ENCODE assay signal across 16 cellular contexts in the genomic region with DNA sequence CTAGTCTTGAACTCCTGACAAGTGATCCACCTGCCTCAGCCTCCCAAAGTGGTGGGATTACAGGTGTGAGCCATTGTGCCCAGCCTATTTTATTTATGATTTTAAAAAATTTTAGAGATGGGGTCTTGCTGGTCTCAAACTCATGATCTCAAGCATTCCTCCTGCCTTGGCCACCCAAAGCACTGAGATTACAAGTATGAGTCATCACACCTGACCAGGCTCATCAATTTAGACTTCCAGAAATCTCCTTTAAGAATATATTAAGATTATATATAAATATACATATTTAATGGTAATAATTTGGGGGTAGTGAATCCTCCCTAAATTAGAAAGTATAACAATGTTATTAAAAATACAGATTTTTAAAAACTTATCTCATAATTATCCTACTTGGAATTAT. TPM values are rescaled to one million over a fixed set of nuclear protein-coding genes. Genes with fewer than 3 reads are reported as not detected.
DNase-seq lines count a peak whose midpoint lies in the region; TF ChIP-seq lines count a peak whose summit lies in the region.
"Had no signal": no experiment of that assay in that cellular context is flagged by ENCODE, and none has a peak within 500 bp of the region (broad histone marks: within the 10 kb centered on the region; RNA-seq: fewer than 3 reads in every experiment).

No MANE protein-coding gene starts in this region.

- H3K36me3 Mint-ChIP-seq in MCF 10A (ENCODE audit: insufficient read depth, unreplicated experiment) = peaks cover 80% of the 10 kb centered on the region
- H3K36me3 Mint-ChIP-seq: CD14-positive monocyte had no signal

- dilution Hi-C loops in mammary epithelial cell (cut with HindIII; ENCODE audit: low sequenced_read_pairs) = no loop called here

- BruUV-seq in MCF 10A (replicated peaks; lab: Mats Ljungman, UMichigan) (no TSS peak), mammary epithelial cell (replicated peaks; lab: Mats Ljungman, UMichigan) (no TSS peak)

- H2AFZ ChIP-seq in mammary epithelial cell (ENCODE audit: low read depth, low read length) = no peak overlapping the region

- DNase-seq in MCF 10A (ENCODE audit: unreplicated experiment) = no peak
- DNase-seq in mammary epithelial cell = no peak
- no peak for DNase-seq in brain microvascular endothelial cell
- DNase-seq in prostate gland (ENCODE audit: low spot score) = no peak
- DNase-seq in uterus = no peak
- no peak for DNase-seq in activated CD4-positive, alpha-beta T cell treated with anti-CD3 and anti-CD28 coated beads, Interleukin-2, amount 50 U/mL, for 4 hours
- no peak for DNase-seq in activated gamma-delta T cell treated with Interleukin-2 at 50 U/mL for 16 hours
- DNase-seq in NCI-H2227 (lab: John Stamatoyannopoulos, UW; ENCODE audit: unreplicated experiment) = no peak
- DNase-seq: COR-L47; NCI-H1417 treated with DMSO at 0.1 percent for 48 hours; NCI-H2029 treated with DMSO at 0.1 percent for 48 hours; NCI-H526 treated with DMSO at 0.1 percent for 48 hours; NK-92 treated with Interleukin-12 subunit alpha and Interleukin-12 subunit beta, amount 100 ng/mL, for 24 hours; SK-N-SH had no signal

- intact Hi-C loops in MCF 10A (cut with micrococcal nuclease) (no loop called here), mammary epithelial cell (cut with micrococcal nuclease) (loop anchor here (2.0 kb wide), 1 partner anchor 25 kb away; no protein-coding TSS in a partner anchor), prostate gland (cut with DNase I) (no loop called here), uterus (cut with DNase I; ENCODE audit: low total_unique reads) (no loop called here)

- peaks cover 50% of the 10 kb centered on the region for H3K36me3 ChIP-seq in mammary epithelial cell (ENCODE audit: insufficient read depth, low read length)
- peaks cover 86% of the 10 kb centered on the region for H3K36me3 ChIP-seq in brain microvascular endothelial cell (replicated peaks)
- H3K36me3 ChIP-seq in prostate gland = no peaks in the 10 kb centered on the region
- H3K36me3 ChIP-seq in uterus = no peaks in the 10 kb centered on the region

- H3K4me1 ChIP-seq in mammary epithelial cell (ENCODE audit: insufficient read depth, low read length) (peaks cover 30% of the 10 kb centered on the region), prostate gland (replicated peaks) (no peaks in the 10 kb centered on the region), uterus (peaks cover 0 to 4% of the 10 kb centered on the region in 2 donors)

- H3K4me3 ChIP-seq in mammary epithelial cell (replicated peaks in 1 of 3; ENCODE audit: insufficient read depth in 1 of 3, low read depth in 2 of 3, low read length in 3 of 3) (no peak overlapping the region), brain microvascular endothelial cell (ENCODE audit: low read depth, low read length) (no peak overlapping the region), prostate gland (no peak overlapping the region), uterus (no peak overlapping the region)

- H4K20me1 ChIP-seq in mammary epithelial cell (ENCODE audit: insufficient read depth, low read length) = no peaks in the 10 kb centered on the region

- H3K9me3 ChIP-seq in mammary epithelial cell (replicated peaks; ENCODE audit: insufficient read depth, low read length) (no peaks in the 10 kb centered on the region), prostate gland (no peaks in the 10 kb centered on the region), uterus (no peaks in the 10 kb centered on the region)
- H3K9me3 ChIP-seq: SK-N-SH had no signal

- no peak overlapping the region for H3K4me2 ChIP-seq in mammary epithelial cell (ENCODE audit: insufficient read depth, low read depth, low read length)
- H3K4me2 ChIP-seq: SK-N-SH had no signal

- POLR2A ChIA-PET in MCF 10A (lab: Yijun Ruan, JAX) = interaction anchor here (0.9 to 13.1 kb wide), 21 partner anchors 10 to 231 kb away, joined by 3 to 337 read pairs (median 7); a partner anchor contains a TSS

- H3K27me3 ChIP-seq in mammary epithelial cell (ENCODE audit: insufficient read depth, low read length) = no peaks in the 10 kb centered on the region
- H3K27me3 ChIP-seq in brain microvascular endothelial cell (replicated peaks) = no peaks in the 10 kb centered on the region
- H3K27me3 ChIP-seq in prostate gland (replicated peaks; ENCODE audit: insufficient read depth) = no peaks in the 10 kb centered on the region
- H3K27me3 ChIP-seq in uterus = no peaks in the 10 kb centered on the region

- no peak overlapping the region for H3K4me3 Mint-ChIP-seq in MCF 10A (ENCODE audit: unreplicated experiment)
- H3K4me3 Mint-ChIP-seq: CD14-positive monocyte had no signal

- TF ChIP-seq POLR2A in prostate gland (IDR thresholded peaks at IDR 0.05) = no peak
- TF ChIP-seq POLR2A in uterus (IDR thresholded peaks at IDR 0.05) = no peak

- peaks cover 12% of the 10 kb centered on the region for H3K79me2 ChIP-seq in mammary epithelial cell (ENCODE audit: insufficient read depth, low read length)

- peak overlapping the region; percentile 88 for H3K27ac Mint-ChIP-seq in MCF 10A (ENCODE audit: low read depth, unreplicated experiment)
- H3K27ac Mint-ChIP-seq: CD14-positive monocyte had no signal

- H3K4me1 Mint-ChIP-seq in MCF 10A (ENCODE audit: insufficient read depth, unreplicated experiment) = peaks cover 36% of the 10 kb centered on the region

- no peak for TF ChIP-seq CTCF in MCF 10A (IDR thresholded peaks at IDR 0.05; ENCODE audit: unreplicated experiment)
- no peak for TF ChIP-seq CTCF in mammary epithelial cell (conservative IDR thresholded peaks at IDR 0.05 in 1 of 2, IDR thresholded peaks at IDR 0.05 in 1 of 2; ENCODE audit: extremely low read depth in 1 of 2, insufficient read depth in 1 of 2, low read depth in 1 of 2, low read length in 2 of 2)
- TF ChIP-seq CTCF in brain microvascular endothelial cell (IDR thresholded peaks at IDR 0.05; ENCODE audit: low read depth, low read length, missing control alignments) = no peak
- TF ChIP-seq CTCF in prostate gland (IDR thresholded peaks at IDR 0.05) = no peak
- TF ChIP-seq CTCF in uterus (IDR thresholded peaks at IDR 0.05) = no peak

- CTCF ChIA-PET in MCF 10A (lab: Yijun Ruan, JAX) = interaction anchor here (0.6 to 2.2 kb wide), 6 partner anchors 8 to 214 kb away, joined by 3 to 8 read pairs (median 4); no protein-coding TSS in a partner anchor
- CTCF ChIA-PET in mammary epithelial cell (lab: Charles Lee; ENCODE audit: low non-redundant PET) = interaction anchor here (1.0 kb wide), 1 partner anchor 43 kb away, joined by 4 read pairs; no protein-coding TSS in a partner anchor

- H3K9me3 Mint-ChIP-seq in MCF 10A (ENCODE audit: unreplicated experiment) = no peaks in the 10 kb centered on the region

- in situ Hi-C loops in mammary epithelial cell (cut with MboI; ENCODE audit: low sequenced_read_pairs in 2 of 2) (no loop called here), brain microvascular endothelial cell (cut with HindIII; ENCODE audit: low pct_ligation_motif_present, low sequenced_read_pairs) (no loop called here)

- H3K9ac ChIP-seq in mammary epithelial cell (ENCODE audit: insufficient read depth, low read length) = no peak overlapping the region
- H3K9ac ChIP-seq: SK-N-SH had no signal

- H3K27me3 Mint-ChIP-seq in MCF 10A (ENCODE audit: insufficient read depth, unreplicated experiment) = no peaks in the 10 kb centered on the region

- H3K27ac ChIP-seq in mammary epithelial cell (ENCODE audit: insufficient read depth, low read depth, low read length) (no peak overlapping the region), brain microvascular endothelial cell (peak overlapping the region; percentile 2), prostate gland (peak overlapping the region; percentile 46 to 49), uterus (peak overlapping the region; percentile 58 to 79)
- H3K27ac ChIP-seq: 22Rv1 had no signal

RNA-seq across cellular contexts. Expression of a gene that starts 29.1 kb away (rescaled TPM):
- total RNA-seq in MCF 10A (2022) (199 and 275 TPM in 2 replicates), mammary epithelial cell (100 to 1,000 TPM; 219 to 285 TPM), prostate gland (10 to 100 TPM; 15.5 to 64.1 TPM), uterus (100 to 1,000 TPM in 3 of 4 donors, 10 to 100 TPM in 1; 87.9 to 322 (median 200) TPM)
- 76.2 TPM for polyA plus RNA-seq in mammary epithelial cell
- 447 TPM for polyA minus RNA-seq in mammary epithelial cell
